In genomic region chr22:36350751-36351594, GRCh38 we compare ENCODE assay signal across 8 cellular contexts. TPM values are rescaled to one million over a fixed set of nuclear protein-coding genes. Genes with fewer than 3 reads are reported as not detected.
DNase-seq lines count a peak whose midpoint lies in the region; ATAC-seq, FAIRE-seq and TF ChIP-seq lines count a peak whose summit lies in the region.

No MANE protein-coding gene starts in this region.

- intact Hi-C loops in kidney (cut with DNase I), result no loop called here

- peaks cover 40 to 44% of the 10 kb centered on the region in 2 donors for H3K4me1 ChIP-seq in kidney (ENCODE audit: control insufficient read depth in 1 of 2, insufficient read depth in 1 of 2, low read depth in 1 of 2, low read length in 2 of 2)

- H3K9me3 Mint-ChIP-seq in HFFc6, result peaks cover 5% of the 10 kb centered on the region; the same call in 1 of the 2 replicates
- H3K9me3 Mint-ChIP-seq in stimulated activated naive CD8-positive, alpha-beta T cell treated with anti-CD3 and anti-CD28 coated beads, Interleukin-15, Interleukin-2, amounts not matched to agents 100 ng/mL and 50 ng/mL, for 24 hours, result no peaks in the 10 kb centered on the region

- DNase-seq in HFFc6 (peak; percentile 67), kidney (peak; percentile 81), inferior parietal cortex (ENCODE audit: extremely low spot score) (no peak), ecto neural progenitor cell (ENCODE audit: low spot score) (no peak), KG1 (lab: John Stamatoyannopoulos, UW) (no peak)

- no peak for FAIRE-seq in kidney (lab: Jason Lieb, UNC)

- H3K27ac Mint-ChIP-seq in HFFc6, result peak overlapping the region; percentile 96
- H3K27ac Mint-ChIP-seq in stimulated activated naive CD8-positive, alpha-beta T cell treated with anti-CD3 and anti-CD28 coated beads, Interleukin-15, Interleukin-2, amounts not matched to agents 100 ng/mL and 50 ng/mL, for 24 hours, result peak overlapping the region; percentile 93

- H3K27me3 Mint-ChIP-seq in HFFc6 (ENCODE audit: insufficient read depth), result peaks cover 39% of the 10 kb centered on the region
- no peaks in the 10 kb centered on the region for H3K27me3 Mint-ChIP-seq in stimulated activated naive CD8-positive, alpha-beta T cell treated with anti-CD3 and anti-CD28 coated beads, Interleukin-15, Interleukin-2, amounts not matched to agents 100 ng/mL and 50 ng/mL, for 24 hours

- peak overlapping the region in 1 of 2 donors; percentile 32 for H3K4me3 ChIP-seq in kidney (ENCODE audit: low read length in 2 of 2)

- WGBS in adipose tissue, 3 donors, result 25 to 53% (median 36%) methylated on average over 14 of the region's 14 CpGs

- peaks cover 87% of the 10 kb centered on the region for H3K4me1 Mint-ChIP-seq in HFFc6 (ENCODE audit: low read depth)
- peaks cover 93% of the 10 kb centered on the region for H3K4me1 Mint-ChIP-seq in stimulated activated naive CD8-positive, alpha-beta T cell treated with anti-CD3 and anti-CD28 coated beads, Interleukin-15, Interleukin-2, amounts not matched to agents 100 ng/mL and 50 ng/mL, for 24 hours (ENCODE audit: low read depth)

- H3K4me3 Mint-ChIP-seq in HFFc6, result peak overlapping the region; percentile 71
- H3K4me3 Mint-ChIP-seq in stimulated activated naive CD8-positive, alpha-beta T cell treated with anti-CD3 and anti-CD28 coated beads, Interleukin-15, Interleukin-2, amounts not matched to agents 100 ng/mL and 50 ng/mL, for 24 hours, result peak overlapping the region; percentile 45

- H3K27ac ChIP-seq in adipose tissue (ENCODE audit: low read depth, low read length) (peak overlapping the region; percentile 13), kidney (ENCODE audit: low read depth in 2 of 2, low read length in 2 of 2) (peak overlapping the region; percentile 87 to 89)

- TF ChIP-seq CTCF in HFFc6 (IDR thresholded peaks at IDR 0.05) (no peak; the same call in 1 of the 2 replicates), kidney (IDR thresholded peaks at IDR 0.05; ENCODE audit: borderline replicate concordance, extremely low read depth, insufficient read depth) (no peak)

- peaks cover 44% of the 10 kb centered on the region for H3K36me3 Mint-ChIP-seq in HFFc6 (ENCODE audit: low read depth)
- peaks cover 51% of the 10 kb centered on the region for H3K36me3 Mint-ChIP-seq in stimulated activated naive CD8-positive, alpha-beta T cell treated with anti-CD3 and anti-CD28 coated beads, Interleukin-15, Interleukin-2, amounts not matched to agents 100 ng/mL and 50 ng/mL, for 24 hours (ENCODE audit: low read depth)

- no peaks in the 10 kb centered on the region for H3K9me3 ChIP-seq in kidney (ENCODE audit: control insufficient read depth in 1 of 2, low read length in 2 of 2)

- H3K36me3 ChIP-seq in kidney (ENCODE audit: control insufficient read depth in 1 of 2, insufficient read depth in 2 of 2, low read length in 2 of 2), result peaks cover 5 to 14% of the 10 kb centered on the region in 2 donors

- no peak for ATAC-seq in GM21381 (IDR thresholded peaks at IDR 0.05; ENCODE audit: unreplicated experiment)

- H3K9ac ChIP-seq in kidney (ENCODE audit: low read length in 2 of 2), result peak overlapping the region; percentile 51 to 83

RNA-seq across cellular contexts. Expression of gene MYH9, which starts 36.8 kb away (rescaled TPM):
- 1,000 to 10,000 TPM in 2 of 6 experiments, 100 to 1,000 TPM in 4; 881 to 1,084 (median 937) TPM for total RNA-seq in HFFc6 (2021; fragmentation: NEBNext Ultra II Directional; extraction: Animal tissue kit (Norgen Biotek cat#: 25700))
- 100 to 1,000 TPM; 159 to 240 (median 161) TPM for polyA plus RNA-seq in adipose tissue
- 655 TPM for total RNA-seq in kidney
- 85.2 TPM for polyA plus RNA-seq in kidney (ENCODE audit: insufficient read depth, low read depth, low replicate concordance)

Comparison
In these comparisons a context has a peak if more than half of its experiments do, and no peak if none do; other contexts are left out.
1. DNase-seq: peak in HFFc6 (single experiment) and kidney (single experiment); none in inferior parietal cortex (single experiment), ecto neural progenitor cell (single experiment) and KG1 (single experiment).